4 cellular contexts compared by ENCODE assay signal in genomic region chr7:50990214-50990613, GRCh38.
DNase-seq lines count a peak whose midpoint lies in the region; ATAC-seq, FAIRE-seq and TF ChIP-seq lines count a peak whose summit lies in the region.
"Not testable (repeated sequence)": the region's sequence is repeated elsewhere in the genome, so short reads cannot be mapped to it uniquely, and the experiment has no call there.

No MANE protein-coding gene starts in this region.

- CTCF ChIA-PET in HEK293 (lab: Yijun Ruan, JAX), result interaction anchor here (0.5 kb wide), 1 partner anchor 44 kb away, joined by 3 read pairs; no protein-coding TSS in a partner anchor
- CTCF ChIA-PET in K562 (lab: Yijun Ruan, JAX; ENCODE audit: low intra/inter-chr PET ratio); H1 (lab: Charles Lee; ENCODE audit: partially characterized antibody): not testable (repeated sequence)

- not testable (repeated sequence) for ATAC-seq in K562

- not testable (repeated sequence) for H2AK5ac ChIP-seq in H1 (ENCODE audit: low read depth, low read length)

- FAIRE-seq in K562 (lab: Jason Lieb, UNC); H1 (lab: Jason Lieb, UNC): not testable (repeated sequence)

- H3K9me3 Mint-ChIP-seq in neural progenitor cell, result not testable (repeated sequence)

- not testable (repeated sequence) for TF ChIP-seq CTCF in HEK293 (tag by site-specific recombination; IDR thresholded peaks at IDR 0.05); K562 (IDR thresholded peaks at IDR 0.05 in 2 of 3, conservative IDR thresholded peaks at IDR 0.05 in 1 of 3; ENCODE audit: insufficient read depth in 2 of 3, low read depth in 1 of 3, low read length in 3 of 3); H1 (IDR thresholded peaks at IDR 0.05; ENCODE audit: control extremely low read depth in 1 of 3, insufficient read depth in 1 of 3, low read depth in 1 of 3, low read length in 3 of 3); neural progenitor cell (IDR thresholded peaks at IDR 0.05)

- not testable (repeated sequence) for H3K4me1 Mint-ChIP-seq in neural progenitor cell

- BruUV-seq in K562 (replicated peaks; lab: Mats Ljungman, UMichigan), result not testable (repeated sequence)

- not testable (repeated sequence) for H4K8ac ChIP-seq in H1 (ENCODE audit: extremely low read depth, insufficient read depth, low read length)

- not testable (repeated sequence) for H3F3A ChIP-seq in neural progenitor cell (ENCODE audit: low read depth)

- H3K36me3 Mint-ChIP-seq in neural progenitor cell, result not testable (repeated sequence)

- not testable (repeated sequence) for H3K23me2 ChIP-seq in H1 (ENCODE audit: low read depth, low read length)

- not testable (repeated sequence) for H3K27ac Mint-ChIP-seq in neural progenitor cell

- not testable (repeated sequence) for H4K91ac ChIP-seq in H1 (replicated peaks; ENCODE audit: insufficient read length, low read length)

- TF ChIP-seq RAD21 in K562 (CRISPR knock-in tag; conservative IDR thresholded peaks at IDR 0.05 in 1 of 2, IDR thresholded peaks at IDR 0.05 in 1 of 2); H1 (IDR thresholded peaks at IDR 0.05 in 1 of 2, conservative IDR thresholded peaks at IDR 0.05 in 1 of 2; ENCODE audit: low read depth in 2 of 2, low read length in 2 of 2): not testable (repeated sequence)

- not testable (repeated sequence) for H2BK20ac ChIP-seq in H1 (ENCODE audit: low read length)

- TF ChIP-seq POLR2A in K562 (conservative IDR thresholded peaks at IDR 0.05); H1 (IDR thresholded peaks at IDR 0.05; ENCODE audit: control extremely low read depth in 1 of 2, low read depth in 2 of 2, low read length in 2 of 2): not testable (repeated sequence)

- not testable (repeated sequence) for H3K9me3 ChIP-seq in HEK293 (ENCODE audit: control insufficient read depth, insufficient read depth, low read depth, low read length); K562 (replicated peaks; ENCODE audit: control insufficient read depth, insufficient read depth, low read depth, low read length); H1 (ENCODE audit: insufficient read depth in 2 of 2, low read depth in 1 of 2, low read length in 1 of 2); neural progenitor cell (ENCODE audit: low read depth)

- not testable (repeated sequence) for H3K27me3 ChIP-seq in K562 (ENCODE audit: control insufficient read depth in 2 of 2, insufficient read depth in 2 of 2, low read length in 2 of 2); H1 (replicated peaks in 1 of 4; ENCODE audit: control insufficient read depth in 3 of 4, extremely low read depth in 1 of 4, insufficient read depth in 3 of 4, low read length in 3 of 4); neural progenitor cell

- not testable (repeated sequence) for H2BK12ac ChIP-seq in H1 (ENCODE audit: low read depth, low read length)

- not testable (repeated sequence) for H3K14ac ChIP-seq in H1 (ENCODE audit: insufficient read length)

- H3K56ac ChIP-seq in H1 (replicated peaks; ENCODE audit: insufficient read length, low read depth, low read length), result not testable (repeated sequence)

- 0% methylated on average over 1 of the region's 1 CpG for WGBS in K562 (ENCODE audit: insufficient coverage, low coverage, missing lambda C conversion rate)
- WGBS in H1 (ENCODE audit: extremely low coverage in 1 of 2, insufficient coverage in 1 of 2, insufficient read length in 1 of 2, insufficient replicate concordance in 2 of 2, low coverage in 1 of 2, low lambda C conversion rate in 2 of 2, missing lambda C conversion rate in 1 of 2), 2 experiments, result 86% methylated on average over 1 of the region's 1 CpG; no CpG with 5 or more reads in 1 of the 2 experiments

- H2BK120ac ChIP-seq in H1 (replicated peaks; ENCODE audit: low read depth, low read length), result not testable (repeated sequence)

- not testable (repeated sequence) for H3K9ac ChIP-seq in K562 (ENCODE audit: insufficient read depth in 1 of 2, low read depth in 2 of 2, low read length in 2 of 2); H1 (replicated peaks in 1 of 4; ENCODE audit: extremely low read depth in 1 of 4, low read depth in 3 of 4, low read length in 3 of 4); neural progenitor cell

- H3K79me1 ChIP-seq in H1 (ENCODE audit: low read depth, low read length), result not testable (repeated sequence)

- DNase-seq in K562 (ENCODE audit: extremely low read depth in 1 of 4, low spot score in 3 of 4); H1 (ENCODE audit: low read depth in 1 of 2, low spot score in 2 of 2); neural progenitor cell (ENCODE audit: low spot score): not testable (repeated sequence)

- H3K36me3 ChIP-seq in HEK293 (ENCODE audit: control insufficient read depth in 2 of 2, insufficient read depth in 1 of 2, low read length in 2 of 2); K562 (ENCODE audit: control insufficient read depth, insufficient read depth, low read length); H1 (ENCODE audit: control insufficient read depth in 2 of 4, insufficient read depth in 4 of 4, low read length in 3 of 4); neural progenitor cell: not testable (repeated sequence)

- intact Hi-C loops in K562 (cut with micrococcal nuclease), result not testable (repeated sequence)

- H4K5ac ChIP-seq in H1 (ENCODE audit: insufficient read length, low read depth, low read length), result not testable (repeated sequence)

- not testable (repeated sequence) for H3K9me1 ChIP-seq in K562 (ENCODE audit: control insufficient read depth, insufficient read depth, low read length)

- H3K4me3 ChIP-seq in HEK293 (ENCODE audit: low read depth, low read length); K562; H1 (ENCODE audit: extremely low read depth in 1 of 4, insufficient read depth in 2 of 4, low read depth in 3 of 4, low read length in 4 of 4); neural progenitor cell: not testable (repeated sequence)

- in situ Hi-C loops in K562 (cut with MboI), result not testable (repeated sequence)

- not testable (repeated sequence) for TF ChIP-seq EP300 in K562 (IDR thresholded peaks at IDR 0.05; ENCODE audit: low read length); H1 (IDR thresholded peaks at IDR 0.05; ENCODE audit: borderline replicate concordance in 1 of 2, low read depth in 2 of 2, low read length in 2 of 2)

- not testable (repeated sequence) for H2BK15ac ChIP-seq in H1 (ENCODE audit: low read length)

- H3K4me3 Mint-ChIP-seq in neural progenitor cell, result peak overlapping the region; percentile 42

- H3K4me1 ChIP-seq in HEK293 (ENCODE audit: control insufficient read depth, insufficient read depth, low read length); K562 (replicated peaks in 1 of 2; ENCODE audit: control insufficient read depth in 2 of 2, insufficient read depth in 2 of 2, low read length in 2 of 2); H1 (replicated peaks in 1 of 4; ENCODE audit: control insufficient read depth in 3 of 4, insufficient read depth in 4 of 4, low read length in 3 of 4): not testable (repeated sequence)
- H3K4me1 ChIP-seq in neural progenitor cell, result peaks cover 16% of the 10 kb centered on the region

- not testable (repeated sequence) for H3K4ac ChIP-seq in H1 (replicated peaks; ENCODE audit: insufficient read length, low read depth, low read length)

- H4K20me1 ChIP-seq in K562 (replicated peaks; ENCODE audit: control insufficient read depth, insufficient read depth, low read length); H1 (replicated peaks in 1 of 2; ENCODE audit: control insufficient read depth in 1 of 2, insufficient read depth in 2 of 2, low read length in 2 of 2); neural progenitor cell (ENCODE audit: low read depth): not testable (repeated sequence)

- H2BK5ac ChIP-seq in H1 (ENCODE audit: low read depth, low read length), result not testable (repeated sequence)

- not testable (repeated sequence) for H3K27me3 Mint-ChIP-seq in neural progenitor cell (ENCODE audit: insufficient read depth, low read depth)

- not testable (repeated sequence) for H3K18ac ChIP-seq in H1 (ENCODE audit: extremely low read depth, low read length)

- H3K23ac ChIP-seq in H1 (ENCODE audit: insufficient read length), result not testable (repeated sequence)

- H3K4me2 ChIP-seq in K562 (ENCODE audit: insufficient read depth, low read length); H1 (ENCODE audit: insufficient read depth in 1 of 2, low read depth in 2 of 2, low read length in 2 of 2); neural progenitor cell: not testable (repeated sequence)

- H3K27ac ChIP-seq in HEK293 (ENCODE audit: extremely low read depth, low read depth, low read length); K562 (ENCODE audit: extremely low read depth, low read depth, low read length); H1 (ENCODE audit: low read depth, low read length); neural progenitor cell: not testable (repeated sequence)

- H2AFZ ChIP-seq in K562 (ENCODE audit: low read depth, low read length); H1 (ENCODE audit: low read length); neural progenitor cell (replicated peaks): not testable (repeated sequence)

- H3K79me2 ChIP-seq in K562 (ENCODE audit: control insufficient read depth, insufficient read depth, low read length); H1 (ENCODE audit: control insufficient read depth in 1 of 2, insufficient read depth in 2 of 2, low read length in 2 of 2); neural progenitor cell (ENCODE audit: low read depth): not testable (repeated sequence)

- POLR2A ChIA-PET in HEK293 (lab: Yijun Ruan, JAX); H1 (lab: Charles Lee; ENCODE audit: partially characterized antibody): not testable (repeated sequence)
- POLR2A ChIA-PET in K562 (lab: Yijun Ruan, JAX), result interaction anchor here (0.6 kb wide), 1 partner anchor 207 kb away, joined by 4 read pairs; no protein-coding TSS in a partner anchor

TF ChIP-seq in HEK293, 187 proteins besides CTCF, POLR2A, EP300 and RAD21:
- TF ChIP-seq ZNF146 (tag by site-specific recombination; IDR thresholded peaks at IDR 0.05), result peak; percentile 49; the same call in 1 of the 2 replicates

TF ChIP-seq in K562, 482 proteins besides CTCF, POLR2A, EP300 and RAD21 (continues in another document):
- TF ChIP-seq ZNF146 (CRISPR knock-in tag; IDR thresholded peaks at IDR 0.05; ENCODE audit: unreplicated experiment), result peak; percentile 49

TF ChIP-seq in H1, 55 proteins besides CTCF, POLR2A, EP300 and RAD21:
- TF ChIP-seq KDM1A (IDR thresholded peaks at IDR 0.05; ENCODE audit: borderline replicate concordance, low read length), result peak; percentile 67; the same call in 1 of the 2 replicates
